ENCODE assay signal across 21 cellular contexts in the genomic region with DNA sequence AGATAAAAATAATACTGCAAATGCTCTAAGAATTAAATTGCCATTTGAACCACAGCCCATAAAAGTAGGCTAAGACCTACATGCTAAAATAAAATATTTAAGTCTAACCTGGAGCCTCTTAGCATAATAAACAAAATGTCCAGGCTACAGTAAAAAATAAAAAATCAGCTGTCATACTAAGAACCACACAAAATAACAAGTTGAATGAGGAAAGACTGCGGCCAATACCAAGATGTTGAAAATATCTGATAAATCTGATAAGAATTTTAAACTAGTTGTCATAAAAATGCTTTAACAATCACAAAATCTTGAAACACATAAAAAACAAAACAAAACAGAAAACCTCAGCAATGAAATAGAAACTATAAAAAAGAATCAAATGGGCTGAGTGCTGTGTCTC.
A peak's percentile ranks its signal among the peaks of the same experiment; 100 is the strongest.
DNase-seq lines count a peak whose midpoint lies in the region; ATAC-seq, FAIRE-seq and TF ChIP-seq lines count a peak whose summit lies in the region.
"Had no signal": no experiment of that assay in that cellular context is flagged by ENCODE, and none has a peak within 500 bp of the region (broad histone marks: within the 10 kb centered on the region; RNA-seq: fewer than 3 reads in every experiment).

No MANE protein-coding gene starts in this region.

- H4K91ac ChIP-seq in trophoblast cell (ENCODE audit: low read depth, low read length), result peak overlapping the region; percentile 86

- H3K27ac ChIP-seq in HEK293 (ENCODE audit: extremely low read depth, low read depth, low read length) (peak overlapping the region; percentile 20; the same call in 1 of the 2 replicates), trophoblast cell (ENCODE audit: low read depth, low read length) (no peak overlapping the region)
- H3K27ac ChIP-seq: A549 had no signal

- no peak overlapping the region for H3K23ac ChIP-seq in trophoblast cell (ENCODE audit: low read length)

- H3K14ac ChIP-seq in trophoblast cell (ENCODE audit: low read length), result no peak overlapping the region

- H3K4me1 ChIP-seq in HEK293 (ENCODE audit: control insufficient read depth, insufficient read depth, low read length) (peaks cover 21% of the 10 kb centered on the region), trophoblast cell (ENCODE audit: control insufficient read depth in 1 of 2, insufficient read depth in 2 of 2, low read length in 2 of 2) (peaks cover 9 to 18% of the 10 kb centered on the region in 2 experiments)

- no peaks in the 10 kb centered on the region for H3K36me3 ChIP-seq in BJ (ENCODE audit: control insufficient read depth, insufficient read depth, low read length)
- no peaks in the 10 kb centered on the region for H3K36me3 ChIP-seq in HEK293 (ENCODE audit: control insufficient read depth in 2 of 2, insufficient read depth in 1 of 2, low read length in 2 of 2)
- no peaks in the 10 kb centered on the region for H3K36me3 ChIP-seq in trophoblast cell (ENCODE audit: control insufficient read depth in 1 of 2, insufficient read depth in 2 of 2, low read length in 2 of 2)

- no peak overlapping the region for H4K12ac ChIP-seq in trophoblast cell (ENCODE audit: low read depth, low read length)

- peak; percentile 50 for FAIRE-seq in endometrium (lab: Jason Lieb, UNC)
- FAIRE-seq: A549, D721Med, GM12892, GM18507, HTR-8/SVneo, K562 had no signal

- no peak overlapping the region for H3K4ac ChIP-seq in trophoblast cell (ENCODE audit: low read depth, low read length)

- H3K27me3 ChIP-seq in BJ (ENCODE audit: control insufficient read depth, insufficient read depth, low read length) (peaks cover 2% of the 10 kb centered on the region; the same call in 1 of the 2 replicates), trophoblast cell (ENCODE audit: insufficient read depth, low read length) (no peaks in the 10 kb centered on the region)

- H3K18ac ChIP-seq in trophoblast cell (ENCODE audit: low read length), result no peak overlapping the region

- H2AK5ac ChIP-seq in trophoblast cell (ENCODE audit: low read length), result no peak overlapping the region

- no CpG with 5 or more reads among the region's 1 CpG for WGBS in trophoblast cell (ENCODE audit: extremely low coverage, insufficient coverage, insufficient read length)

- no peak overlapping the region for H3K9ac ChIP-seq in trophoblast cell (ENCODE audit: low read length)

- no peak overlapping the region for H2BK5ac ChIP-seq in trophoblast cell (ENCODE audit: low read depth, low read length, poor library complexity)

- POLR2A ChIA-PET in BJ (lab: Charles Lee), result no interaction called here
- POLR2A ChIA-PET in HEK293 (lab: Yijun Ruan, JAX), result no interaction called here

- no peak overlapping the region for H3K4me2 ChIP-seq in trophoblast cell (ENCODE audit: low read length)
- H3K4me2 ChIP-seq: A549 had no signal

- ATAC-seq in HG02623 (IDR thresholded peaks at IDR 0.05; ENCODE audit: unreplicated experiment), result no peak
- ATAC-seq: A549, K562 had no signal

- no peak overlapping the region for H3K4me3 ChIP-seq in BJ (ENCODE audit: low read depth, low read length)
- no peak overlapping the region for H3K4me3 ChIP-seq in HEK293 (ENCODE audit: low read depth, low read length)
- H3K4me3 ChIP-seq in trophoblast cell (ENCODE audit: low read depth, low read length), result no peak overlapping the region
- H3K4me3 ChIP-seq: A549, K562 had no signal

- CTCF ChIA-PET in BJ (lab: Yijun Ruan, JAX) (interaction anchor here (0.7 kb wide), 1 partner anchor 35 kb away, joined by 4 read pairs; no protein-coding TSS in a partner anchor), HEK293 (lab: Yijun Ruan, JAX) (interaction anchor here (0.6 to 0.7 kb wide), 2 partner anchors 48 to 414 kb away, joined by 3 read pairs; no protein-coding TSS in a partner anchor)

- peaks cover 30% of the 10 kb centered on the region for H3K79me1 ChIP-seq in trophoblast cell (ENCODE audit: low read length)

- no peak overlapping the region for H4K8ac ChIP-seq in trophoblast cell (ENCODE audit: low read depth, low read length)

- no peak overlapping the region for H2BK12ac ChIP-seq in trophoblast cell (ENCODE audit: low read length)

- H3K9me3 ChIP-seq in HEK293 (ENCODE audit: control insufficient read depth, insufficient read depth, low read depth, low read length) (no peaks in the 10 kb centered on the region), trophoblast cell (ENCODE audit: insufficient read depth, low read depth, low read length) (no peaks in the 10 kb centered on the region)
- H3K9me3 ChIP-seq: A549, Caco-2 had no signal

- peak overlapping the region; percentile 52 for H2BK120ac ChIP-seq in trophoblast cell (ENCODE audit: insufficient read depth, low read length, poor library complexity)

- H2AFZ ChIP-seq in trophoblast cell (ENCODE audit: insufficient read depth, low read length, poor library complexity), result no peak overlapping the region

- no peaks in the 10 kb centered on the region for H3K79me2 ChIP-seq in trophoblast cell (ENCODE audit: control insufficient read depth, insufficient read depth, low read length, poor library complexity)

- TF ChIP-seq CTCF in BJ (IDR thresholded peaks at IDR 0.05; ENCODE audit: insufficient read depth, low read depth, low read length), result no peak
- no peak for TF ChIP-seq CTCF in HEK293 (tag by site-specific recombination; IDR thresholded peaks at IDR 0.05)

- DNase-seq in BJ (ENCODE audit: low read depth) (peak; percentile 88), trophoblast cell (peak in 1 of 2 donors; percentile 38), NCI-H510A (lab: John Stamatoyannopoulos, UW) (no peak), SIG-M5 (lab: John Stamatoyannopoulos, UW) (no peak), mesenteric fat pad (ENCODE audit: low spot score) (no peak)
- DNase-seq: C1 segment of cervical spinal cord; Caco-2; CD4-positive, alpha-beta T cell; GDM1; GOT3; H9; IMR-90 had no signal

TF ChIP-seq in HEK293, 187 proteins besides CTCF, POLR2A, EP300 and RAD21:
- TF ChIP-seq ZNF155 (tag by site-specific recombination; IDR thresholded peaks at IDR 0.05) (no peak), MYNN (tag by site-specific recombination; IDR thresholded peaks at IDR 0.05; ENCODE audit: borderline replicate concordance) (no peak), PRDM6 (tag by site-specific recombination; IDR thresholded peaks at IDR 0.05) (peak; percentile 82), ZBTB8A (tag by site-specific recombination; IDR thresholded peaks at IDR 0.05) (peak; percentile 24; the same call in 1 of the 2 replicates), ZNF76 (tag by site-specific recombination; IDR thresholded peaks at IDR 0.05; ENCODE audit: borderline replicate concordance, low read depth) (no peak)
